Comparison of ENCODE assay signal across 1 cellular context in the genomic region with DNA sequence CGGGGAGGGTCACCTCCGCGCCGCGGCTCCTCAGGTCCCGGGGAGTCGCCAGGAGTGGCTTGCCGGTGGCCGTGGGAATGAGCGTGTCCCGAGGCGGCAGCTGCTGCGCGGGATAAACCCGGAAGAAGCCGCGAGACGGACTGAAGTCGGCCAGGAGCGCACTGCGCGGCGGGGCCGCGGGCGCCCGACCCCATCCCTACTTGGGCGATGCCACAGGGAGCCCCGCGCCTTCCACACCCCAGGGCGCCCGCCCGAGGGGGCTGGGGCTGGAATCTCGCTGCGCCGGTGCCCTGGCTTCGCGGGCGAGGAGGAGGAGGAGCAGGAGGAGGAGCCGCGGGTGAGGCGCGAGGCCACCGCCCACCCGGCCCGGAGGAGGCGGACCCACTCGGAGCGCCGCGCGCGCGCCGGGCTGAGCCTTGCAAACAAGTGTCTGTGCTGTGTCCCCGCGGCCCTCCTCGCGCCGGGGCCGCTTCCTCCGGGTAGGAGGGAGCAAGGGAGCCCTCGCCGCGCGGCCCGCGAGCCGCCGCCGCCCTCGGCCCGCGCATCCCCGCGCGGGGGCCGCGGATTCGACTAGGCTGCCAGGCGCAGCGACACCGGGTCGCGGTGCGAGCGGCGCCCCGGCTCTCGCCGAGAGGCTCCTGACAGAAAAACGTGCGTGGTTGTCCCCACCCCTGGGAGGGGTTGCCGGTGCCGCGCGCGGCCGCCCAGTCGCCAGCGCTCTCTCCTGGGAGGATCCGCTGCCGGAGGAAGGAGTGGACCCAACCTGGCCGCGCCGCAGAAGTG.
TF ChIP-seq lines count a peak whose summit lies in the region.

A gene (plus strand): TSS at position 412 of the 783 bp plus-strand sequence.

TF ChIP-seq in SK-N-SH treated with all-trans-retinoic acid at 6 μM for 48 hours, 23 proteins besides CTCF, POLR2A, EP300 and RAD21 (continued from another document):
- TF ChIP-seq, protein P1, sequence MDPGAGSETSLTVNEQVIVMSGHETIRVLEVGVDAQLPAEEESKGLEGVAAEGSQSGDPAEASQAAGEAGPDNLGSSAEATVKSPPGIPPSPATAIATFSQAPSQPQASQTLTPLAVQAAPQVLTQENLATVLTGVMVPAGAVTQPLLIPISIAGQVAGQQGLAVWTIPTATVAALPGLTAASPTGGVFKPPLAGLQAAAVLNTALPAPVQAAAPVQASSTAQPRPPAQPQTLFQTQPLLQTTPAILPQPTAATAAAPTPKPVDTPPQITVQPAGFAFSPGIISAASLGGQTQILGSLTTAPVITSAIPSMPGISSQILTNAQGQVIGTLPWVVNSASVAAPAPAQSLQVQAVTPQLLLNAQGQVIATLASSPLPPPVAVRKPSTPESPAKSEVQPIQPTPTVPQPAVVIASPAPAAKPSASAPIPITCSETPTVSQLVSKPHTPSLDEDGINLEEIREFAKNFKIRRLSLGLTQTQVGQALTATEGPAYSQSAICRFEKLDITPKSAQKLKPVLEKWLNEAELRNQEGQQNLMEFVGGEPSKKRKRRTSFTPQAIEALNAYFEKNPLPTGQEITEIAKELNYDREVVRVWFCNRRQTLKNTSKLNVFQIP (CRISPR knock-in tag; IDR thresholded peaks at IDR 0.05; ENCODE audit: borderline replicate concordance, low read depth) = no peak
- TF ChIP-seq ZNF70 (CRISPR knock-in tag; IDR thresholded peaks at IDR 0.05) (no peak), ZNF565 (CRISPR knock-in tag; conservative IDR thresholded peaks at IDR 0.05; ENCODE audit: low read depth) (no peak), ZFP3 (CRISPR knock-in tag; IDR thresholded peaks at IDR 0.05) (no peak)
TF ChIP-seq in SK-N-SH treated with all-trans-retinoic acid at 6 μM for 48 hours: peak in this region for 0.
